In the genomic region with DNA sequence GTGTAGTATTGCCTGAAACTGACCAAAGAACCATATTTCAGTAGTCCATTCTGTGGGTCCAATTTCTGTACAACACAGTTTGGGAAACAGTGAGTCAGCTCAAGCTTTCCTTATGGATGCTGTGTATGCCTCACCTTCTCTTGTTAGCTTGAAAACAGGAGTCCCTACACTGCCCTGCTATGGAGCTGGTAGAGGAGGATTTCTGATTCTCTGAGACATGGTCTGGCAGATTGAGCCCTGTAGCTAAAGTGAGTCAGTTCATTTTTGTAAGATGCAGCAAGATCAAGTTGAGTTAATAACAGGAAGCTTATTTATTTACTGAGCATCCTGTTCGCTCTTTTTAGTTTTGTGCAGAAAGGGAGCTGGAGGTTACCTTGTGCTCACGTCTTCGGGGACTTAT, we compare ENCODE assay signal across 22 cellular contexts.
"Had no signal": no experiment of that assay in that cellular context is flagged by ENCODE, and none has a peak within 500 bp of the region (broad histone marks: within the 10 kb centered on the region; RNA-seq: fewer than 3 reads in every experiment).

No MANE protein-coding gene starts in this region.

- H3K27ac Mint-ChIP-seq: naive thymus-derived CD4-positive, alpha-beta T cell; nephron progenitor cell had no signal

- H3K36me3 ChIP-seq: esophagus squamous epithelium, heart left ventricle, right atrium auricular region, sigmoid colon, stomach, thoracic aorta, transverse colon had no signal

- H3K4me1 ChIP-seq: sigmoid colon, transverse colon had no signal

- H3K4me3 Mint-ChIP-seq: naive thymus-derived CD4-positive, alpha-beta T cell; nephron progenitor cell had no signal

- H3K9me3 ChIP-seq: esophagus squamous epithelium, heart left ventricle, right atrium auricular region, sigmoid colon, stomach, thoracic aorta, transverse colon had no signal

- H3K9me3 Mint-ChIP-seq: nephron progenitor cell had no signal

- FAIRE-seq: endometrium had no signal

- DNase-seq: cortex of kidney; effector memory CD4-positive, alpha-beta T cell; esophagus squamous epithelium; foreskin melanocyte; heart left ventricle; hypothalamus; islet precursor cell; mammary epithelial cell; naive thymus-derived CD4-positive, alpha-beta T cell; nephron progenitor cell; posterior cingulate gyrus; sigmoid colon; stimulated activated CD4-positive, alpha-beta T cell treated with anti-CD3 and anti-CD28 coated beads, Interleukin-12 subunit alpha, Interleukin-12 subunit beta, amount 100 ng/mL, for 4 hours; stimulated activated naive CD4-positive, alpha-beta T cell; stomach; substantia nigra; transverse colon had no signal

- H3K4me1 Mint-ChIP-seq: naive thymus-derived CD4-positive, alpha-beta T cell; nephron progenitor cell had no signal

- ATAC-seq: heart left ventricle; left lobe of liver; naive thymus-derived CD4-positive, alpha-beta T cell had no signal

- H3K27me3 ChIP-seq: esophagus squamous epithelium, heart left ventricle, right atrium auricular region, sigmoid colon, stomach, transverse colon had no signal

- H3K4me3 ChIP-seq: esophagus squamous epithelium, heart left ventricle, right atrium auricular region, sigmoid colon, skin epidermis, stomach, thoracic aorta, transverse colon had no signal

- H3K27ac ChIP-seq: esophagus squamous epithelium, heart left ventricle, right atrium auricular region, sigmoid colon, skin epidermis, stomach, thoracic aorta, transverse colon had no signal
